ENCODE assay signal across 8 cellular contexts in genomic region chr16:81711609-81712329, GRCh38.
DNase-seq lines count a peak whose midpoint lies in the region; ATAC-seq lines count a peak whose summit lies in the region.

No MANE protein-coding gene starts in this region.

- in situ Hi-C loops in HAP-1 (cut with MboI; ENCODE audit: low sequenced_read_pairs) = no loop called here

- DNase-seq in DMS53 (lab: John Stamatoyannopoulos, UW) (peak; percentile 25), DMS53 treated with DMSO at 0.1 percent for 48 hours (lab: John Stamatoyannopoulos, UW; ENCODE audit: unreplicated experiment) (no peak), SJSA1 (ENCODE audit: low read depth in 1 of 2, low spot score in 2 of 2) (peak; percentile 92 to 93), fibroblast of the conjunctiva (ENCODE audit: low read depth) (peak; percentile 43), cortex of kidney (lab: John Stamatoyannopoulos, UW) (no peak), HAP-1 (ENCODE audit: low spot score in 2 of 2) (no peak)
- DNase-seq in stimulated activated naive CD8-positive, alpha-beta T cell treated with anti-CD3 and anti-CD28 coated beads, Interleukin-15, amount 100 ng/mL, for 72 hours = no peak

- H3K4me3 ChIP-seq in SJSA1 = no peak overlapping the region
- H3K4me3 ChIP-seq in HAP-1 = no peak overlapping the region

- peaks cover 32% of the 10 kb centered on the region for H3K4me1 Mint-ChIP-seq in stimulated activated naive CD8-positive, alpha-beta T cell treated with anti-CD3 and anti-CD28 coated beads, Interleukin-15, amount 100 ng/mL, for 72 hours

- no peak for ATAC-seq in stimulated activated naive CD8-positive, alpha-beta T cell treated with anti-CD3 and anti-CD28 coated beads, Interleukin-15, amount 100 ng/mL, for 72 hours
- no peak for ATAC-seq in HG03378 (IDR thresholded peaks at IDR 0.05; ENCODE audit: unreplicated experiment)

- H3K27me3 Mint-ChIP-seq in stimulated activated naive CD8-positive, alpha-beta T cell treated with anti-CD3 and anti-CD28 coated beads, Interleukin-15, amount 100 ng/mL, for 72 hours = no peaks in the 10 kb centered on the region

- H3K9me3 ChIP-seq in SJSA1 (replicated peaks) (no peaks in the 10 kb centered on the region), HAP-1 (no peaks in the 10 kb centered on the region)

- H3K36me3 ChIP-seq in SJSA1 (peaks cover 28% of the 10 kb centered on the region), HAP-1 (replicated peaks) (0 out of 2 replicates have a peak, but pooled peaks cover 11% of the 10 kb centered on the region)

- peaks cover 15% of the 10 kb centered on the region for H3K4me1 ChIP-seq in SJSA1 (replicated peaks)
- H3K4me1 ChIP-seq in HAP-1 = no peaks in the 10 kb centered on the region

- H3K27me3 ChIP-seq in SJSA1 (replicated peaks) (no peaks in the 10 kb centered on the region), HAP-1 (ENCODE audit: low read depth) (no peaks in the 10 kb centered on the region)

- H3K27ac Mint-ChIP-seq in stimulated activated naive CD8-positive, alpha-beta T cell treated with anti-CD3 and anti-CD28 coated beads, Interleukin-15, amount 100 ng/mL, for 72 hours = peak overlapping the region; percentile 79 to 86

- peak overlapping the region; percentile 37 for H3K27ac ChIP-seq in SJSA1

- no peaks in the 10 kb centered on the region for H3K9me3 Mint-ChIP-seq in stimulated activated naive CD8-positive, alpha-beta T cell treated with anti-CD3 and anti-CD28 coated beads, Interleukin-15, amount 100 ng/mL, for 72 hours

- no peak overlapping the region for H3K4me3 Mint-ChIP-seq in stimulated activated naive CD8-positive, alpha-beta T cell treated with anti-CD3 and anti-CD28 coated beads, Interleukin-15, amount 100 ng/mL, for 72 hours

Comparison
In these comparisons a context has a peak if more than half of its experiments do, and no peak if none do; other contexts are left out.
1. DNase-seq: peak in DMS53 (single experiment), SJSA1 (2 of 2) and fibroblast of the conjunctiva (single experiment); none in DMS53 treated with DMSO at 0.1 percent for 48 hours (single experiment), stimulated activated naive CD8-positive, alpha-beta T cell treated with anti-CD3 and anti-CD28 coated beads, Interleukin-15, amount 100 ng/mL, for 72 hours (0 of 2), cortex of kidney (single experiment) and HAP-1 (0 of 2).